In the genomic region with DNA sequence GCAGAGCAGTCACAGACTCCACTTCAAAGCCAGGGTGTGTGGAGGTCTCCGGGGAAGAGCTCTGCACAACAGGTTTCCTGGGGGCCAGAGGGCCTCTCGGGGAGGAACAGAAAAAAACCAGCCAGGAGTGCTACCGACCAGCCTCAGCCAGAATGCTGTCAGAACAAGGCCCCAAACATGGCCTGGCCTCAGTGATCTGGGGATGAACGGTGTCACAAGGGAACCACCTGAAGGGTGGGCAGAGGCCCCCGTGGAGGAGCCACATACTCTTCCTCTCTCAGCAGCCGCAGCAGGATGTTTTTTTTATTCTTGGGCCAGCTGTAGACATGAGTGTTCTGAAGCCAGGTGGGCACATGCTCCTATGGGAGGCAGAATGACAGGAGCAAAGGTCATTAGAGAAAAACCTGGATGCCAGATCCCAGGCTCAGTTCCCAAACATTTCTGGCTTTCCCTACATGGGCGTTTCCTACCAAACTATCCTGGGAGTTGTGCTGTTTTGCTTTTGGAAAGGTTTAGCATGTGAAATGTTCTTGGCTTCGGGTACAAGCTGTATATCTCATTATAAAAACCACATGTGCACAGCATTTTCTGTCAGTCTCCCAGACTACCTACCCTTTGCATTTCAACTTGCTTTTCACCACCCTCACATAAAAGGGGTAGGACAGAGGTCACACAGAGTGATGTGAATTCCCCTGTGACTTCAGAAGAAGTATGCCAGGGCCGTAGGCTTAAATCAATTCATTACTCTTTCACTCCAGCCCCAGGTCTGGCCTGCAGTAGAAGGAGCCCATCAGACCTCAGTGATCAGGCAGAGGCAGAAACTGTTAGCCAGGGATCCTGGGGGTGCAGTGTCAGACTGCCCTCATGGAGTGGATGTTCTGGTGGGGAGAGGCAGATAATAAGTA, we compare ENCODE assay signal across 9 cellular contexts. TPM values are rescaled to one million over a fixed set of nuclear protein-coding genes. Genes with fewer than 3 reads are reported as not detected.
DNase-seq lines count a peak whose midpoint lies in the region; ATAC-seq lines count a peak whose summit lies in the region.
"Had no signal": no experiment of that assay in that cellular context is flagged by ENCODE, and none has a peak within 500 bp of the region (broad histone marks: within the 10 kb centered on the region; RNA-seq: fewer than 3 reads in every experiment).

No MANE protein-coding gene starts in this region.

- H3K36me3 ChIP-seq in muscle layer of duodenum (ENCODE audit: control insufficient read depth in 1 of 2, insufficient read depth in 2 of 2, low read length in 2 of 2) (peaks cover 8 to 25% of the 10 kb centered on the region in 2 donors), aorta (ENCODE audit: control insufficient read depth in 1 of 2, insufficient read depth in 2 of 2, low read length in 1 of 2) (no peaks in the 10 kb centered on the region)

- intact Hi-C loops in aorta (cut with DNase I), result loop anchor here (5.0 kb wide), 1 partner anchor 43 kb away; no protein-coding TSS in a partner anchor

- H3K9me3 ChIP-seq in muscle layer of duodenum (ENCODE audit: control insufficient read depth in 1 of 2, low read length in 2 of 2) (no peaks in the 10 kb centered on the region), aorta (ENCODE audit: control insufficient read depth, low read length) (no peaks in the 10 kb centered on the region)

- H3K4me3 ChIP-seq in muscle layer of duodenum (ENCODE audit: low read depth in 1 of 2, low read length in 2 of 2) (no peak overlapping the region), aorta (ENCODE audit: low read length in 2 of 2) (no peak overlapping the region)

- 16 to 20% methylated on average over 9 of the region's 9 CpGs for WGBS in aorta, 2 donors

- H3K9me3 Mint-ChIP-seq in activated naive CD4-positive, alpha-beta T cell treated with anti-CD3 and anti-CD28 coated beads, Interleukin-2, amount 50 U/mL, for 72 hours, result no peaks in the 10 kb centered on the region

- H3K27me3 ChIP-seq in muscle layer of duodenum (ENCODE audit: low read depth, low read length), result no peaks in the 10 kb centered on the region
- H3K27me3 ChIP-seq in aorta (ENCODE audit: control insufficient read depth in 1 of 2, insufficient read depth in 2 of 2, low read length in 1 of 2), result no peaks in the 10 kb centered on the region

- ATAC-seq in activated naive CD4-positive, alpha-beta T cell treated with anti-CD3 and anti-CD28 coated beads, Interleukin-2, amount 50 U/mL, for 72 hours, result peak in 1 of 2 donors; percentile 28
- ATAC-seq in aorta (ENCODE audit: low FRiP score), result peak; percentile 74
- no peak for ATAC-seq in GM19395 (IDR thresholded peaks at IDR 0.05; ENCODE audit: unreplicated experiment)

- H3K36me3 Mint-ChIP-seq in activated naive CD4-positive, alpha-beta T cell treated with anti-CD3 and anti-CD28 coated beads, Interleukin-2, amount 50 U/mL, for 72 hours, result peaks cover 6 to 11% of the 10 kb centered on the region in 2 donors

- H3K27ac ChIP-seq in caudate nucleus (ENCODE audit: low read depth, low read length) (peak overlapping the region; percentile 47), muscle layer of duodenum (ENCODE audit: low read length) (peak overlapping the region; percentile 68), aorta (ENCODE audit: low read depth in 1 of 2, low read length in 2 of 2) (peak overlapping the region in 1 of 2 donors; percentile 75)

- H3K4me1 ChIP-seq in muscle layer of duodenum (ENCODE audit: control insufficient read depth in 1 of 2, insufficient read depth in 2 of 2, low read length in 2 of 2), result peaks cover 22 to 27% of the 10 kb centered on the region in 2 donors
- peaks cover 2 to 9% of the 10 kb centered on the region in 2 donors for H3K4me1 ChIP-seq in aorta (ENCODE audit: control insufficient read depth in 1 of 2, insufficient read depth in 2 of 2, low read length in 2 of 2)

- DNase-seq in activated naive CD4-positive, alpha-beta T cell treated with anti-CD3 and anti-CD28 coated beads, Interleukin-2, amount 50 U/mL, for 72 hours (ENCODE audit: low spot score in 2 of 2), result no peak
- no peak for DNase-seq in activated naive CD4-positive, alpha-beta T cell (lab: John Stamatoyannopoulos, UW)
- DNase-seq in caudate nucleus (lab: John Stamatoyannopoulos, UW) (no peak), aorta (no peak), DMS79 (lab: John Stamatoyannopoulos, UW) (no peak), NOMO-1 treated with dmso at 0.1 percent for 144 hours (lab: John Stamatoyannopoulos, UW; ENCODE audit: unreplicated experiment) (no peak)
- DNase-seq: GDM1 had no signal

- H3K27ac Mint-ChIP-seq in activated naive CD4-positive, alpha-beta T cell treated with anti-CD3 and anti-CD28 coated beads, Interleukin-2, amount 50 U/mL, for 72 hours, result peak overlapping the region; percentile 77 to 79

RNA-seq across cellular contexts. Expression of a gene that starts 46.2 kb away (rescaled TPM):
- total RNA-seq in activated naive CD4-positive, alpha-beta T cell treated with anti-CD3 and anti-CD28 coated beads, Interleukin-2, amount 50 U/mL, for 72 hours, result 10 to 100 TPM; 32.5 to 38.0 TPM
- 10 to 100 TPM; 24.7 to 39.0 TPM for total RNA-seq in aorta
- 10 to 100 TPM; 12.0 to 12.2 TPM for polyA plus RNA-seq in aorta
